1 cellular context compared by ENCODE assay signal in genomic region chr17:47239663-47240374, GRCh38.
TF ChIP-seq lines count a peak whose summit lies in the region.

No MANE protein-coding gene starts in this region.

TF ChIP-seq in K562, 482 proteins besides CTCF, POLR2A, EP300 and RAD21 (continued from another document and continues in another):
- TF ChIP-seq, protein P1, sequence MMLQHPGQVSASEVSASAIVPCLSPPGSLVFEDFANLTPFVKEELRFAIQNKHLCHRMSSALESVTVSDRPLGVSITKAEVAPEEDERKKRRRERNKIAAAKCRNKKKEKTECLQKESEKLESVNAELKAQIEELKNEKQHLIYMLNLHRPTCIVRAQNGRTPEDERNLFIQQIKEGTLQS (IDR thresholded peaks at IDR 0.05): peak; percentile 55
- TF ChIP-seq, protein P1 (CRISPR knock-in tag; conservative IDR thresholded peaks at IDR 0.05): no peak
- no peak for TF ChIP-seq ZNF23 (CRISPR knock-in tag; IDR thresholded peaks at IDR 0.05)
- no peak for TF ChIP-seq BRD4 (IDR thresholded peaks at IDR 0.05)
- no peak for TF ChIP-seq ILK (tag; IDR thresholded peaks at IDR 0.05; ENCODE audit: borderline replicate concordance, low read depth)
- peak; percentile 49; the same call in 1 of the 2 replicates for TF ChIP-seq JUND (IDR thresholded peaks at IDR 0.05; ENCODE audit: borderline replicate concordance, low read depth, low read length)
- no peak; the same call in 2 of the 3 replicates for TF ChIP-seq JUND (tag; IDR thresholded peaks at IDR 0.05; ENCODE audit: borderline replicate concordance, low read depth, low read length)
- no peak for TF ChIP-seq PPARD (CRISPR knock-in tag; IDR thresholded peaks at IDR 0.05)
- no peak for TF ChIP-seq TCF7L2 (IDR thresholded peaks at IDR 0.05; ENCODE audit: low read depth, low read length)
- TF ChIP-seq BACH1 (tag; IDR thresholded peaks at IDR 0.05): no peak; the same call in 1 of the 2 replicates
- TF ChIP-seq RBFOX2 (IDR thresholded peaks at IDR 0.05; ENCODE audit: low read depth, low read length): no peak
- no peak for TF ChIP-seq ZNF551 (CRISPR knock-in tag; IDR thresholded peaks at IDR 0.05)
- no peak for TF ChIP-seq C11orf30 (IDR thresholded peaks at IDR 0.05; ENCODE audit: low read depth)
- no peak for TF ChIP-seq FOS (IDR thresholded peaks at IDR 0.05; ENCODE audit: extremely low read depth, insufficient read length)
- no peak for TF ChIP-seq CEBPG (CRISPR knock-in tag; IDR thresholded peaks at IDR 0.05)
- TF ChIP-seq CEBPG (tag; conservative IDR thresholded peaks at IDR 0.05 in 1 of 2, IDR thresholded peaks at IDR 0.05 in 1 of 2): no peak; a peak in 1 of 4 replicates
- no peak for TF ChIP-seq HNRNPH1 (optimal IDR thresholded peaks at IDR 0.05; ENCODE audit: low read depth, low read length)
- TF ChIP-seq HLTF (IDR thresholded peaks at IDR 0.05): no peak
- no peak for TF ChIP-seq TAF9B (IDR thresholded peaks at IDR 0.05; ENCODE audit: partially characterized antibody)
- TF ChIP-seq, protein P2, sequence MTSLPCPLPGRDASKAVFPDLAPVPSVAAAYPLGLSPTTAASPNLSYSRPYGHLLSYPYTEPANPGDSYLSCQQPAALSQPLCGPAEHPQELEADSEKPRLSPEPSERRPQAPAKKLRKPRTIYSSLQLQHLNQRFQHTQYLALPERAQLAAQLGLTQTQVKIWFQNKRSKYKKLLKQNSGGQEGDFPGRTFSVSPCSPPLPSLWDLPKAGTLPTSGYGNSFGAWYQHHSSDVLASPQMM (CRISPR knock-in tag; IDR thresholded peaks at IDR 0.05): no peak
- TF ChIP-seq U2AF1 (optimal IDR thresholded peaks at IDR 0.05; ENCODE audit: low read depth, low read length): no peak
- no peak for TF ChIP-seq POLR2AphosphoS2 (IDR thresholded peaks at IDR 0.05; ENCODE audit: low read length)
- TF ChIP-seq POU5F1 (IDR thresholded peaks at IDR 0.05; ENCODE audit: borderline replicate concordance, low read depth, low read length, partially characterized antibody): no peak
- peak; percentile 96 for TF ChIP-seq ZNF589 (CRISPR knock-in tag; IDR thresholded peaks at IDR 0.05; ENCODE audit: low read depth)
- TF ChIP-seq ZNF407 (IDR thresholded peaks at IDR 0.05; ENCODE audit: low read depth): no peak
- TF ChIP-seq, protein P3, sequence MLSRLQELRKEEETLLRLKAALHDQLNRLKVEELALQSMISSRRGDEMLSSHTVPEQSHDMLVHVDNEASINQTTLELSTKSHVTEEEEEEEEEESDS (CRISPR knock-in tag; IDR thresholded peaks at IDR 0.05): no peak
- TF ChIP-seq CHD7 (IDR thresholded peaks at IDR 0.05; ENCODE audit: low read depth, low read length): no peak
- peak; percentile 27; the same call in 1 of the 2 replicates for TF ChIP-seq HDAC8 (tag; IDR thresholded peaks at IDR 0.05)
- TF ChIP-seq BRCA1 (IDR thresholded peaks at IDR 0.05): no peak
- TF ChIP-seq BRCA1 (CRISPR knock-in tag; IDR thresholded peaks at IDR 0.05): no peak
- TF ChIP-seq NFIX (CRISPR knock-in tag; IDR thresholded peaks at IDR 0.05; ENCODE audit: low read depth): no peak
- TF ChIP-seq ZNF3 (CRISPR knock-in tag; IDR thresholded peaks at IDR 0.05): no peak
- TF ChIP-seq KAT7 (CRISPR knock-in tag; IDR thresholded peaks at IDR 0.05; ENCODE audit: borderline replicate concordance): no peak
- TF ChIP-seq KLF6 (CRISPR knock-in tag; IDR thresholded peaks at IDR 0.05; ENCODE audit: borderline replicate concordance): no peak
- TF ChIP-seq TEAD4 (IDR thresholded peaks at IDR 0.05; ENCODE audit: low read length): no peak; the same call in 1 of the 2 replicates
- TF ChIP-seq TEAD4 (CRISPR knock-in tag; IDR thresholded peaks at IDR 0.05; ENCODE audit: borderline replicate concordance): no peak
- TF ChIP-seq SIN3A (IDR thresholded peaks at IDR 0.05; ENCODE audit: borderline replicate concordance in 2 of 2, control insufficient read depth in 1 of 2, low read depth in 2 of 2, low read length in 2 of 2): no peak
- TF ChIP-seq ZFX (CRISPR knock-in tag; IDR thresholded peaks at IDR 0.05): no peak
- TF ChIP-seq ZFPM2 (CRISPR knock-in tag; IDR thresholded peaks at IDR 0.05): no peak
- no peak for TF ChIP-seq TAF1 (IDR thresholded peaks at IDR 0.05; ENCODE audit: control insufficient read depth, extremely low read depth, insufficient read depth, low read length, severe bottlenecking)
- no peak for TF ChIP-seq NCOA2 (IDR thresholded peaks at IDR 0.05; ENCODE audit: partially characterized antibody in 2 of 2)
- no peak for TF ChIP-seq ZNF449 (CRISPR knock-in tag; IDR thresholded peaks at IDR 0.05)
- no peak for TF ChIP-seq TSC22D4 (tag; IDR thresholded peaks at IDR 0.05)
- no peak for TF ChIP-seq SMARCB1 (IDR thresholded peaks at IDR 0.05; ENCODE audit: insufficient read length, low read depth)
- TF ChIP-seq ZNF77 (CRISPR knock-in tag; IDR thresholded peaks at IDR 0.05): no peak
- TF ChIP-seq MCM5 (IDR thresholded peaks at IDR 0.05; ENCODE audit: low read depth): no peak
- TF ChIP-seq SREBF2 (CRISPR knock-in tag; IDR thresholded peaks at IDR 0.05): no peak
- no peak for TF ChIP-seq FOXP1 (CRISPR knock-in tag; IDR thresholded peaks at IDR 0.05)
